13 cellular contexts compared by ENCODE assay signal in genomic region chr22:50443202-50443601, GRCh38. TPM values are rescaled to one million over a fixed set of nuclear protein-coding genes. Genes with fewer than 3 reads are reported as not detected.
A peak's percentile ranks its signal among the peaks of the same experiment; 100 is the strongest.
DNase-seq lines count a peak whose midpoint lies in the region; ATAC-seq and TF ChIP-seq lines count a peak whose summit lies in the region.
"Had no signal": no experiment of that assay in that cellular context is flagged by ENCODE, and none has a peak within 500 bp of the region (broad histone marks: within the 10 kb centered on the region; RNA-seq: fewer than 3 reads in every experiment).

No MANE protein-coding gene starts in this region.

- no peak for TF ChIP-seq RAD21 in neural cell (conservative IDR thresholded peaks at IDR 0.05)

- intact Hi-C loops in CD4-positive, alpha-beta T cell (cut with DNase I, micrococcal nuclease): no loop called here

- H3K27ac ChIP-seq in CD4-positive, alpha-beta T cell (ENCODE audit: low read depth, low read length): no peak overlapping the region
- no peak overlapping the region for H3K27ac ChIP-seq in neural cell (ENCODE audit: low read length)
- H3K27ac ChIP-seq: HL-60, SJSA1, VCaP had no signal

- no peak for TF ChIP-seq CTCF in CD4-positive, alpha-beta T cell (IDR thresholded peaks at IDR 0.05)
- TF ChIP-seq CTCF in HFFc6 (IDR thresholded peaks at IDR 0.05) (no peak), neural cell (IDR thresholded peaks at IDR 0.05; ENCODE audit: poor library complexity, severe bottlenecking) (no peak)

- H3K4me2 ChIP-seq in neural cell (ENCODE audit: low read length): no peak overlapping the region

- H3K27me3 ChIP-seq in CD4-positive, alpha-beta T cell (ENCODE audit: control insufficient read depth, insufficient read depth, low read length): no peaks in the 10 kb centered on the region
- no peaks in the 10 kb centered on the region for H3K27me3 ChIP-seq in neural cell (ENCODE audit: insufficient read depth, low read depth, low read length)
- H3K27me3 ChIP-seq: SJSA1 had no signal

- no peak overlapping the region for H3K4me3 ChIP-seq in neural cell (ENCODE audit: low read length)
- H3K4me3 ChIP-seq: SJSA1 had no signal

- no peaks in the 10 kb centered on the region for H3K27me3 Mint-ChIP-seq in CD4-positive, alpha-beta T cell
- H3K27me3 Mint-ChIP-seq in HFFc6 (ENCODE audit: insufficient read depth): peaks cover 8% of the 10 kb centered on the region
- no peaks in the 10 kb centered on the region for H3K27me3 Mint-ChIP-seq in activated naive CD8-positive, alpha-beta T cell treated with anti-CD3 and anti-CD28 coated beads, Interleukin-2, amount 50 U/mL, for 24 hours

- H3K4me3 Mint-ChIP-seq in CD4-positive, alpha-beta T cell: peak overlapping the region; percentile 51
- no peak overlapping the region for H3K4me3 Mint-ChIP-seq in HFFc6
- H3K4me3 Mint-ChIP-seq in activated naive CD8-positive, alpha-beta T cell treated with anti-CD3 and anti-CD28 coated beads, Interleukin-2, amount 50 U/mL, for 24 hours: peak overlapping the region; percentile 8

- TF ChIP-seq EP300 in neural cell (conservative IDR thresholded peaks at IDR 0.05; ENCODE audit: poor library complexity, severe bottlenecking): no peak

- CTCF ChIA-PET in CD4-positive, alpha-beta T cell (lab: Charles Lee): no interaction called here

- POLR2A ChIA-PET in CD4-positive, alpha-beta T cell (lab: Charles Lee): interaction anchor here (0.6 kb wide), 1 partner anchor 56 kb away, joined by 3 read pairs; no protein-coding TSS in a partner anchor

- H3K36me3 ChIP-seq in neural cell (ENCODE audit: insufficient read depth, low read length): no peaks in the 10 kb centered on the region

- no peaks in the 10 kb centered on the region for H3K9me3 ChIP-seq in CD4-positive, alpha-beta T cell (ENCODE audit: control insufficient read depth, low read length)
- no peaks in the 10 kb centered on the region for H3K9me3 ChIP-seq in neural cell (ENCODE audit: low read length)
- H3K9me3 ChIP-seq: SJSA1 had no signal

- peak overlapping the region; percentile 61 for H3K27ac Mint-ChIP-seq in CD4-positive, alpha-beta T cell
- H3K27ac Mint-ChIP-seq in HFFc6: peak overlapping the region; percentile 60
- peak overlapping the region; percentile 86 for H3K27ac Mint-ChIP-seq in activated naive CD8-positive, alpha-beta T cell treated with anti-CD3 and anti-CD28 coated beads, Interleukin-2, amount 50 U/mL, for 24 hours

- no peaks in the 10 kb centered on the region for H3K4me1 Mint-ChIP-seq in CD4-positive, alpha-beta T cell (ENCODE audit: low read depth)
- peaks cover 15% of the 10 kb centered on the region; the same call in 1 of the 2 replicates for H3K4me1 Mint-ChIP-seq in HFFc6 (ENCODE audit: low read depth)
- peaks cover 20% of the 10 kb centered on the region for H3K4me1 Mint-ChIP-seq in activated naive CD8-positive, alpha-beta T cell treated with anti-CD3 and anti-CD28 coated beads, Interleukin-2, amount 50 U/mL, for 24 hours

- no peaks in the 10 kb centered on the region for H3K9me3 Mint-ChIP-seq in CD4-positive, alpha-beta T cell
- no peaks in the 10 kb centered on the region for H3K9me3 Mint-ChIP-seq in HFFc6
- H3K9me3 Mint-ChIP-seq in activated naive CD8-positive, alpha-beta T cell treated with anti-CD3 and anti-CD28 coated beads, Interleukin-2, amount 50 U/mL, for 24 hours: no peaks in the 10 kb centered on the region

- H3F3A ChIP-seq in neural cell (ENCODE audit: insufficient read depth, low read length, poor library complexity, severe bottlenecking): no peaks in the 10 kb centered on the region

- no peaks in the 10 kb centered on the region for H4K20me1 ChIP-seq in neural cell (ENCODE audit: insufficient read depth)

- ATAC-seq in CD4-positive, alpha-beta T cell (ENCODE audit: poor library complexity): no peak
- no peak for ATAC-seq in activated naive CD8-positive, alpha-beta T cell treated with anti-CD3 and anti-CD28 coated beads, Interleukin-2, amount 50 U/mL, for 24 hours
- no peak for ATAC-seq in GM21717 (IDR thresholded peaks at IDR 0.05; ENCODE audit: unreplicated experiment)

- no peaks in the 10 kb centered on the region for H3K9me2 ChIP-seq in neural cell (ENCODE audit: insufficient read depth, low read length)

- H3K79me2 ChIP-seq in neural cell (replicated peaks; ENCODE audit: insufficient read depth, low read length): no peaks in the 10 kb centered on the region

- H2AFZ ChIP-seq in neural cell (ENCODE audit: low read depth, low read length): no peak overlapping the region

- H3K36me3 Mint-ChIP-seq in CD4-positive, alpha-beta T cell (ENCODE audit: low read depth): peaks cover 50% of the 10 kb centered on the region
- no peaks in the 10 kb centered on the region; the same call in 1 of the 2 replicates for H3K36me3 Mint-ChIP-seq in HFFc6 (ENCODE audit: low read depth)
- H3K36me3 Mint-ChIP-seq in activated naive CD8-positive, alpha-beta T cell treated with anti-CD3 and anti-CD28 coated beads, Interleukin-2, amount 50 U/mL, for 24 hours (ENCODE audit: low read depth): peaks cover 5% of the 10 kb centered on the region

- no peak overlapping the region for H3K9ac ChIP-seq in neural cell (ENCODE audit: low read length)

- DNase-seq in CD4-positive, alpha-beta T cell: no peak
- DNase-seq in HFFc6 (no peak), glomerular visceral epithelial cell (ENCODE audit: extremely low spot score) (no peak), NCI-H345 treated with DMSO at 0.1 percent for 48 hours (lab: John Stamatoyannopoulos, UW; ENCODE audit: unreplicated experiment) (no peak)
- DNase-seq in activated naive CD8-positive, alpha-beta T cell treated with anti-CD3 and anti-CD28 coated beads, Interleukin-2, amount 50 U/mL, for 24 hours: no peak
- DNase-seq: activated T-cell treated with anti-CD3 and anti-CD28 coated beads, Interleukin-2, amount 50 U/mL, for 48 hours; HCEC 1CT; NCI-H2081 treated with DMSO at 0.1 percent for 48 hours had no signal

TF ChIP-seq in neural cell, 6 proteins besides CTCF, POLR2A, EP300 and RAD21:
- TF ChIP-seq POLR2AphosphoS5 (IDR thresholded peaks at IDR 0.05) (peak; percentile 20), TAF1 (IDR thresholded peaks at IDR 0.05; ENCODE audit: low read depth) (no peak)

RNA-seq across cellular contexts. Expression of gene SBF1, which starts 31.6 kb away (rescaled TPM):
- total RNA-seq in CD4-positive, alpha-beta T cell: 100 to 1,000 TPM; 220 to 227 TPM
- total RNA-seq in HFFc6 (2021; fragmentation: NEBNext Ultra II Directional; extraction: Animal tissue kit (Norgen Biotek cat#: 25700)): 10 to 100 TPM; 63.9 to 76.7 (median 71.2) TPM
- polyA plus RNA-seq in neural cell: 58.9 and 90.1 TPM in 2 replicates
- polyA minus RNA-seq in neural cell: 140 and 167 TPM in 2 replicates

RNA-seq across cellular contexts. Expression of gene ADM2, which starts 38.1 kb away (rescaled TPM):
- 1 to 10 TPM; 1.1 to 1.6 TPM for total RNA-seq in CD4-positive, alpha-beta T cell
- 1 to 10 TPM in 5 of 6 experiments, under 1 TPM in 1; 0.91 to 3.4 (median 1.2) TPM for total RNA-seq in HFFc6 (2021; fragmentation: NEBNext Ultra II Directional; extraction: Animal tissue kit (Norgen Biotek cat#: 25700))
- not detected in 2 replicates for polyA plus RNA-seq in neural cell
- polyA minus RNA-seq in neural cell: not detected in 2 replicates

RNA-seq across cellular contexts. Expression of gene MIOX, which starts 43.5 kb away (rescaled TPM):
- not detected for total RNA-seq in CD4-positive, alpha-beta T cell
- not detected for total RNA-seq in HFFc6 (2021; fragmentation: NEBNext Ultra II Directional; extraction: Animal tissue kit (Norgen Biotek cat#: 25700))
- polyA plus RNA-seq in neural cell: not detected in 2 replicates
- not detected in 2 replicates for polyA minus RNA-seq in neural cell
- total RNA-seq: SJSA1 had no signal
